8 cellular contexts compared by ENCODE assay signal in genomic region chr17:21213491-21214014, GRCh38. TPM values are rescaled to one million over a fixed set of nuclear protein-coding genes. Genes with fewer than 3 reads are reported as not detected.
DNase-seq lines count a peak whose midpoint lies in the region; ATAC-seq and TF ChIP-seq lines count a peak whose summit lies in the region.

No MANE protein-coding gene starts in this region.

- TF ChIP-seq CTCF in OCI-LY3 (IDR thresholded peaks at IDR 0.05; ENCODE audit: low read depth, low read length): no peak
- no peak for TF ChIP-seq CTCF in right lobe of liver (IDR thresholded peaks at IDR 0.05)
- no peak for TF ChIP-seq CTCF in stomach (IDR thresholded peaks at IDR 0.05)

- ATAC-seq in HG02885 (IDR thresholded peaks at IDR 0.05; ENCODE audit: poor library complexity, unreplicated experiment) (peak; percentile 12), right lobe of liver (peak; percentile 34 to 49 (median 36))

- peak overlapping the region; percentile 72 for H3K4me2 ChIP-seq in OCI-LY3 (ENCODE audit: low read length)

- TF ChIP-seq POLR2A in right lobe of liver (IDR thresholded peaks at IDR 0.05) (no peak), stomach (IDR thresholded peaks at IDR 0.05) (no peak)

- H4K20me1 ChIP-seq in OCI-LY3 (ENCODE audit: insufficient read depth, low read length): peaks cover 5% of the 10 kb centered on the region; the same call in 1 of the 2 replicates

- H3K4me1 ChIP-seq in OCI-LY3 (ENCODE audit: low read length): peaks cover 10% of the 10 kb centered on the region
- H3K4me1 ChIP-seq in right lobe of liver: peaks cover 0 to 27% (median 3%) of the 10 kb centered on the region in 4 donors
- peaks cover 48 to 81% (median 67%) of the 10 kb centered on the region in 4 donors for H3K4me1 ChIP-seq in stomach

- H2AFZ ChIP-seq in OCI-LY3 (ENCODE audit: low read depth, low read length): no peak overlapping the region

- H3K4me3 ChIP-seq in OCI-LY3 (ENCODE audit: low read length) (peak overlapping the region; percentile 91), right lobe of liver (peak overlapping the region; percentile 80 to 100 (median 90)), stomach (peak overlapping the region; percentile 94 to 100 (median 99))

- peak overlapping the region; percentile 87 for H3K9ac ChIP-seq in OCI-LY3 (ENCODE audit: low read length)

- H3K36me3 ChIP-seq in OCI-LY3 (replicated peaks; ENCODE audit: low read depth, low read length): no peaks in the 10 kb centered on the region
- H3K36me3 ChIP-seq in right lobe of liver: peaks cover 0 to 14% (median 0%) of the 10 kb centered on the region in 4 donors
- peaks cover 4 to 26% (median 24%) of the 10 kb centered on the region in 4 donors for H3K36me3 ChIP-seq in stomach

- no peaks in the 10 kb centered on the region for H3K27me3 ChIP-seq in OCI-LY3 (ENCODE audit: low read depth, low read length)
- H3K27me3 ChIP-seq in right lobe of liver: no peaks in the 10 kb centered on the region
- H3K27me3 ChIP-seq in stomach: no peaks in the 10 kb centered on the region

- peaks cover 70% of the 10 kb centered on the region for H3K79me2 ChIP-seq in OCI-LY3 (ENCODE audit: low read length)

- H3K9me3 ChIP-seq in OCI-LY3 (ENCODE audit: insufficient read depth, low read length) (no peaks in the 10 kb centered on the region), right lobe of liver (no peaks in the 10 kb centered on the region), stomach (no peaks in the 10 kb centered on the region)

- intact Hi-C loops in right lobe of liver (cut with DNase I): no loop called here
- intact Hi-C loops in stomach (cut with DNase I; ENCODE audit: low total_unique reads): loop anchor here (10.0 kb wide), 1 partner anchor 89 kb away; the partner anchor contains the start of gene DHRS7B

- H3K27ac ChIP-seq in OCI-LY3 (ENCODE audit: low read length) (peak overlapping the region; percentile 53), caudate nucleus (ENCODE audit: low read depth, low read length) (peak overlapping the region; percentile 95), right lobe of liver (peak overlapping the region; percentile 85 to 90 (median 86)), stomach (peak overlapping the region; percentile 84 to 98 (median 94))

- TF ChIP-seq EP300 in stomach (IDR thresholded peaks at IDR 0.05): no peak

- WGBS in right lobe of liver (ENCODE audit: insufficient coverage, low coverage, low lambda C conversion rate, missing lambda C conversion rate): 0% methylated on average over 6 of the region's 44 CpGs
- WGBS in stomach, 5 donors: 0 to 1% (median 0%) methylated on average over 34 to 44 of the region's 44 CpGs

- DNase-seq in stimulated activated CD4-positive, alpha-beta T cell treated with anti-CD3 and anti-CD28 coated beads, Interleukin-15, amount 100 ng/mL, for 24 hours: peak; percentile 53
- DNase-seq in stimulated activated CD4-positive, alpha-beta T cell treated with anti-CD3 and anti-CD28 coated beads, Interleukin-4, amount 100 ng/mL, for 24 hours: no peak
- peak in 3 of 61 donors; percentile 24 to 62 (median 41) for DNase-seq in caudate nucleus (lab: John Stamatoyannopoulos, UW)
- DNase-seq in right lobe of liver: peak in 2 of 3 donors; percentile 52 to 66
- DNase-seq in stomach: peak; percentile 47
- no peak for DNase-seq in ecto neural progenitor cell (ENCODE audit: low spot score)

RNA-seq across cellular contexts. Expression of gene TMEM11, which starts 0.4 kb away (rescaled TPM):
- total RNA-seq in right lobe of liver: 10 to 100 TPM; 10.8 to 20.6 (median 11.7) TPM
- 10 to 100 TPM in 1 of 5 donors, 1 to 10 TPM in 3, under 1 TPM in 1; 0.87 to 17.7 (median 2.3) TPM for total RNA-seq in stomach
- 10 to 100 TPM; 23.8 to 30.8 (median 25.0) TPM for polyA plus RNA-seq in stomach

RNA-seq across cellular contexts. Expression of gene NATD1, which starts 39.7 kb away (rescaled TPM):
- total RNA-seq in right lobe of liver (1 to 10 TPM; 3.3 to 5.5 (median 4.7) TPM), stomach (1 to 10 TPM; 2.2 to 9.0 (median 3.8) TPM)
- polyA plus RNA-seq in stomach: 1 to 10 TPM; 2.2 to 6.7 (median 4.9) TPM

Comparison
In these comparisons a context has a peak if more than half of its experiments do, and no peak if none do; other contexts are left out.
1. DNase-seq: peak in stimulated activated CD4-positive, alpha-beta T cell treated with anti-CD3 and anti-CD28 coated beads, Interleukin-15, amount 100 ng/mL, for 24 hours (single experiment), right lobe of liver (2 of 3) and stomach (single experiment); none in stimulated activated CD4-positive, alpha-beta T cell treated with anti-CD3 and anti-CD28 coated beads, Interleukin-4, amount 100 ng/mL, for 24 hours (single experiment) and ecto neural progenitor cell (single experiment).
2. Peak in every context shown above with its lines, with median percentiles within 50 percentile points of each other: H3K27ac ChIP-seq and H3K4me3 ChIP-seq.